9 cellular contexts compared by ENCODE assay signal in the genomic region with DNA sequence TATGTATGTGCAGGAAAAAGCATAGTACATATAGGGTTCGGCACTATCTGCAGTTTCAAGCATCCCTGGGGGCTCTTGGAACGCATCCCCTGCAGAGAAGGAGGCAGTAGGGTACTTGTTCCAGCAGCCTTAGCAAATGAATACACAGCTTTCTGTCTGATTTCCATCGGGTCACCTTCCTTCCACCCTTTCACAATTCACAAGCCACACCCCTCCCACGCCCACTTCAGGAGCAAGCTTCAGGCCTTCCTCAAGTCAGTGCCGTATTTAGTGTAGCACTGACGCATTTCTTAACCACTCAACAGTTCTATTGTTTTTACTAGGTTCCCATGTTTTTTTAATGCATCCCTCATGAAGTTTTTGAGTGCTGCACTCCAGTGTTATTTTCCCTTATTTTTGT.
DNase-seq lines count a peak whose midpoint lies in the region; ATAC-seq, FAIRE-seq and TF ChIP-seq lines count a peak whose summit lies in the region.
"Had no signal": no experiment of that assay in that cellular context is flagged by ENCODE, and none has a peak within 500 bp of the region (broad histone marks: within the 10 kb centered on the region; RNA-seq: fewer than 3 reads in every experiment).

No MANE protein-coding gene starts in this region.

- DNase-seq in GM20000 (ENCODE audit: low spot score): peak; percentile 49
- peak; percentile 70 to 98 (median 88) for DNase-seq in NCI-H1417 (lab: John Stamatoyannopoulos, UW)
- DNase-seq in K562 (ENCODE audit: extremely low read depth in 1 of 4, low spot score in 3 of 4): peak; percentile 16 to 40 (median 30)
- peak; percentile 65 for DNase-seq in mesenchymal stem cell
- no peak for DNase-seq in amniotic stem cell (lab: John Stamatoyannopoulos, UW)
- DNase-seq in SW 1271 (lab: John Stamatoyannopoulos, UW): no peak
- no peak for DNase-seq in retina
- DNase-seq: left cardiac atrium had no signal

- no peaks in the 10 kb centered on the region for H3K79me2 ChIP-seq in K562 (ENCODE audit: control insufficient read depth, insufficient read depth, low read length)

- H3K9me3 ChIP-seq in K562 (replicated peaks; ENCODE audit: control insufficient read depth, insufficient read depth, low read depth, low read length) (no peaks in the 10 kb centered on the region), mesenchymal stem cell (ENCODE audit: control insufficient read depth, low read length) (no peaks in the 10 kb centered on the region)

- no peaks in the 10 kb centered on the region for H4K20me1 ChIP-seq in K562 (replicated peaks; ENCODE audit: control insufficient read depth, insufficient read depth, low read length)

- no peak overlapping the region for H3K23ac ChIP-seq in mesenchymal stem cell (ENCODE audit: low read length in 2 of 2)

- TF ChIP-seq RAD21 in K562 (CRISPR knock-in tag; conservative IDR thresholded peaks at IDR 0.05 in 1 of 2, IDR thresholded peaks at IDR 0.05 in 1 of 2): no peak

- H3K4me1 ChIP-seq in K562 (replicated peaks in 1 of 2; ENCODE audit: control insufficient read depth in 2 of 2, insufficient read depth in 2 of 2, low read length in 2 of 2) (no peaks in the 10 kb centered on the region), mesenchymal stem cell (ENCODE audit: control insufficient read depth, insufficient read depth, low read depth, low read length) (peaks cover 57% of the 10 kb centered on the region)

- FAIRE-seq in K562 (lab: Jason Lieb, UNC): no peak

- ATAC-seq in K562: peak; percentile 88
- ATAC-seq in HG03439 (IDR thresholded peaks at IDR 0.05; ENCODE audit: unreplicated experiment): no peak

- H3K27ac ChIP-seq in K562 (ENCODE audit: extremely low read depth, low read depth, low read length) (no peak overlapping the region), mesenchymal stem cell (ENCODE audit: low read length, poor library complexity, severe bottlenecking) (peak overlapping the region; percentile 51)

- peaks cover 38% of the 10 kb centered on the region for H3K79me1 ChIP-seq in mesenchymal stem cell (replicated peaks; ENCODE audit: low read length, poor library complexity, severe bottlenecking)

- in situ Hi-C loops in K562 (cut with MboI): no loop called here

- POLR2A ChIA-PET in K562 (lab: Yijun Ruan, JAX): no interaction called here

- no peak for TF ChIP-seq POLR2A in K562 (conservative IDR thresholded peaks at IDR 0.05)

- H3K4me2 ChIP-seq in K562 (ENCODE audit: insufficient read depth, low read length): no peak overlapping the region
- H3K4me2 ChIP-seq in mesenchymal stem cell (ENCODE audit: low read length, poor library complexity, severe bottlenecking): no peak overlapping the region

- no peak overlapping the region for H2BK120ac ChIP-seq in mesenchymal stem cell (ENCODE audit: low read depth, low read length)

- no peak overlapping the region for H2AK5ac ChIP-seq in mesenchymal stem cell (ENCODE audit: low read length, severe bottlenecking)

- intact Hi-C loops in K562 (cut with micrococcal nuclease): no loop called here

- H2BK12ac ChIP-seq in mesenchymal stem cell (ENCODE audit: low read length in 2 of 2): peak overlapping the region in 1 of 2 experiments; percentile 6

- H3K9ac ChIP-seq in K562 (ENCODE audit: insufficient read depth in 1 of 2, low read depth in 2 of 2, low read length in 2 of 2) (no peak overlapping the region), mesenchymal stem cell (ENCODE audit: low read length) (no peak overlapping the region)

- H2AFZ ChIP-seq in K562 (ENCODE audit: low read depth, low read length) (no peak overlapping the region), mesenchymal stem cell (ENCODE audit: low read depth, low read length) (no peak overlapping the region)

- peaks cover 2 to 32% of the 10 kb centered on the region in 2 experiments; a peak in 2 of 5 replicates for H3K27me3 ChIP-seq in K562 (ENCODE audit: control insufficient read depth in 2 of 2, insufficient read depth in 2 of 2, low read length in 2 of 2)
- H3K27me3 ChIP-seq in mesenchymal stem cell (ENCODE audit: control insufficient read depth in 1 of 2, insufficient read depth in 1 of 2, low read length in 2 of 2): peaks cover 0 to 4% of the 10 kb centered on the region in 2 experiments

- TF ChIP-seq CTCF in GM20000 (IDR thresholded peaks at IDR 0.05; ENCODE audit: extremely low read depth, missing control alignments) (no peak), K562 (IDR thresholded peaks at IDR 0.05 in 2 of 3, conservative IDR thresholded peaks at IDR 0.05 in 1 of 3; ENCODE audit: insufficient read depth in 2 of 3, low read depth in 1 of 3, low read length in 3 of 3) (no peak)

- H3K4ac ChIP-seq in mesenchymal stem cell (ENCODE audit: low read depth in 1 of 2, low read length in 2 of 2): no peak overlapping the region

- WGBS in K562 (ENCODE audit: insufficient coverage, low coverage, missing lambda C conversion rate): 2% methylated on average over 6 of the region's 6 CpGs
- 25% methylated on average over 6 of the region's 6 CpGs for WGBS in mesenchymal stem cell

- no peak overlapping the region for H4K8ac ChIP-seq in mesenchymal stem cell (ENCODE audit: low read length)

- H3K14ac ChIP-seq in mesenchymal stem cell (ENCODE audit: low read length in 2 of 2): no peak overlapping the region

- H3K4me3 ChIP-seq in K562 (no peak overlapping the region), mesenchymal stem cell (ENCODE audit: insufficient read depth in 1 of 2, low read depth in 1 of 2, low read length in 2 of 2) (no peak overlapping the region)

- H4K91ac ChIP-seq in mesenchymal stem cell (ENCODE audit: low read length): no peak overlapping the region

- no peak overlapping the region for H2BK5ac ChIP-seq in mesenchymal stem cell (ENCODE audit: low read depth, low read length, poor library complexity, severe bottlenecking)

- H3K18ac ChIP-seq in mesenchymal stem cell (ENCODE audit: low read depth in 1 of 2, low read length in 2 of 2): no peak overlapping the region

- H3K9me1 ChIP-seq in K562 (ENCODE audit: control insufficient read depth, insufficient read depth, low read length): no peaks in the 10 kb centered on the region

- BruUV-seq in K562 (replicated peaks; lab: Mats Ljungman, UMichigan): no TSS peak

- H2BK15ac ChIP-seq in mesenchymal stem cell (ENCODE audit: low read depth, poor library complexity, severe bottlenecking): no peak overlapping the region

- CTCF ChIA-PET in K562 (lab: Yijun Ruan, JAX; ENCODE audit: low intra/inter-chr PET ratio): no interaction called here

- TF ChIP-seq EP300 in K562 (IDR thresholded peaks at IDR 0.05; ENCODE audit: low read length): no peak

- H3K36me3 ChIP-seq in K562 (ENCODE audit: control insufficient read depth, insufficient read depth, low read length) (no peaks in the 10 kb centered on the region), mesenchymal stem cell (ENCODE audit: control insufficient read depth in 1 of 2, insufficient read depth in 2 of 2, low read depth in 1 of 2, low read length in 2 of 2) (peaks cover 0 to 15% of the 10 kb centered on the region in 2 experiments)

TF ChIP-seq in K562, 482 proteins besides CTCF, POLR2A, EP300 and RAD21 (continues in another document):
- TF ChIP-seq MAFK (IDR thresholded peaks at IDR 0.05; ENCODE audit: low read length) (0 out of 2 replicates have a peak, but pooled peaks have one; percentile 11), CEBPB (tag; IDR thresholded peaks at IDR 0.05) (0 out of 2 replicates have a peak, but pooled peaks have one; percentile 16)
- TF ChIP-seq, protein P1, sequence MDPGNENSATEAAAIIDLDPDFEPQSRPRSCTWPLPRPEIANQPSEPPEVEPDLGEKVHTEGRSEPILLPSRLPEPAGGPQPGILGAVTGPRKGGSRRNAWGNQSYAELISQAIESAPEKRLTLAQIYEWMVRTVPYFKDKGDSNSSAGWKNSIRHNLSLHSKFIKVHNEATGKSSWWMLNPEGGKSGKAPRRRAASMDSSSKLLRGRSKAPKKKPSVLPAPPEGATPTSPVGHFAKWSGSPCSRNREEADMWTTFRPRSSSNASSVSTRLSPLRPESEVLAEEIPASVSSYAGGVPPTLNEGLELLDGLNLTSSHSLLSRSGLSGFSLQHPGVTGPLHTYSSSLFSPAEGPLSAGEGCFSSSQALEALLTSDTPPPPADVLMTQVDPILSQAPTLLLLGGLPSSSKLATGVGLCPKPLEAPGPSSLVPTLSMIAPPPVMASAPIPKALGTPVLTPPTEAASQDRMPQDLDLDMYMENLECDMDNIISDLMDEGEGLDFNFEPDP (CRISPR knock-in tag; IDR thresholded peaks at IDR 0.05): no peak

Comparison
In these comparisons a context has a peak if more than half of its experiments do, and no peak if none do; other contexts are left out.
1. DNase-seq: peak in GM20000 (single experiment), NCI-H1417 (3 of 3), K562 (4 of 4) and mesenchymal stem cell (single experiment); none in amniotic stem cell (single experiment), SW 1271 (0 of 2) and retina (single experiment).